Comparison of ENCODE assay signal across 7 cellular contexts in genomic region chr5:26193626-26194025, GRCh38.
"Had no signal": no experiment of that assay in that cellular context is flagged by ENCODE, and none has a peak within 500 bp of the region (broad histone marks: within the 10 kb centered on the region; RNA-seq: fewer than 3 reads in every experiment).

No MANE protein-coding gene starts in this region.

- ATAC-seq: GM23338, HCT116, HepG2 had no signal

- H3K27ac ChIP-seq: HL-60 had no signal

- H3K36me3 ChIP-seq: HAP-1 had no signal

- FAIRE-seq: HepG2 had no signal

- H3K4me1 ChIP-seq: HAP-1 had no signal

- H2AFZ ChIP-seq: GM23338 had no signal

- H3K4me2 ChIP-seq: GM23338 had no signal

- H3K4me3 ChIP-seq: GM23338, HAP-1 had no signal

- DNase-seq: H7, HFFc6 had no signal

- H3K9me3 ChIP-seq: HAP-1 had no signal
